In genomic region chr9:98522487-98522886, GRCh38 we compare ENCODE assay signal across 28 cellular contexts.
A peak's percentile ranks its signal among the peaks of the same experiment; 100 is the strongest.
DNase-seq lines count a peak whose midpoint lies in the region; ATAC-seq, FAIRE-seq and TF ChIP-seq lines count a peak whose summit lies in the region.
"Had no signal": no experiment of that assay in that cellular context is flagged by ENCODE, and none has a peak within 500 bp of the region (broad histone marks: within the 10 kb centered on the region; RNA-seq: fewer than 3 reads in every experiment).

No MANE protein-coding gene starts in this region.

- CTCF ChIA-PET in endothelial cell of umbilical vein (lab: Charles Lee), result interaction anchor here (1.0 to 4.8 kb wide), 10 partner anchors 16 to 268 kb away, joined by 3 to 40 read pairs (median 4); no protein-coding TSS in a partner anchor
- CTCF ChIA-PET in naive thymus-derived CD4-positive, alpha-beta T cell (lab: Charles Lee), result no interaction called here

- H3K4me3 Mint-ChIP-seq in stimulated activated effector memory CD8-positive, alpha-beta T cell treated with anti-CD3 and anti-CD28 coated beads, Interleukin-12 subunit alpha, Interleukin-12 subunit beta, amount 100 ng/mL, for 72 hours, result no peak overlapping the region
- H3K4me3 Mint-ChIP-seq in naive thymus-derived CD4-positive, alpha-beta T cell, result no peak overlapping the region
- H3K4me3 Mint-ChIP-seq: CD4-positive, alpha-beta memory T cell; GM23338; H9; T-cell had no signal

- H3K27me3 ChIP-seq in GM23248 (replicated peaks; ENCODE audit: insufficient read depth) (no peaks in the 10 kb centered on the region), endothelial cell of umbilical vein (ENCODE audit: control insufficient read depth in 2 of 2, insufficient read depth in 2 of 2, low read length in 2 of 2) (no peaks in the 10 kb centered on the region), transverse colon (no peaks in the 10 kb centered on the region)
- no peaks in the 10 kb centered on the region for H3K27me3 ChIP-seq in naive thymus-derived CD4-positive, alpha-beta T cell (ENCODE audit: control insufficient read depth in 2 of 2, insufficient read depth in 2 of 2, low read length in 2 of 2)
- H3K27me3 ChIP-seq: SJSA1 had no signal

- no peak overlapping the region for H3K27ac Mint-ChIP-seq in stimulated activated effector memory CD8-positive, alpha-beta T cell treated with anti-CD3 and anti-CD28 coated beads, Interleukin-12 subunit alpha, Interleukin-12 subunit beta, amount 100 ng/mL, for 72 hours
- H3K27ac Mint-ChIP-seq in naive thymus-derived CD4-positive, alpha-beta T cell, result no peak overlapping the region
- H3K27ac Mint-ChIP-seq: CD4-positive, alpha-beta memory T cell; GM23338; H9; T-cell had no signal

- TF ChIP-seq EP300 in transverse colon (IDR thresholded peaks at IDR 0.05; ENCODE audit: low read depth), result no peak

- H3K4me1 Mint-ChIP-seq in stimulated activated effector memory CD8-positive, alpha-beta T cell treated with anti-CD3 and anti-CD28 coated beads, Interleukin-12 subunit alpha, Interleukin-12 subunit beta, amount 100 ng/mL, for 72 hours, result no peaks in the 10 kb centered on the region
- H3K4me1 Mint-ChIP-seq in naive thymus-derived CD4-positive, alpha-beta T cell, result no peaks in the 10 kb centered on the region
- H3K4me1 Mint-ChIP-seq: CD4-positive, alpha-beta memory T cell; T-cell had no signal

- H4K20me1 ChIP-seq in GM23248 (ENCODE audit: insufficient read depth) (no peaks in the 10 kb centered on the region), endothelial cell of umbilical vein (replicated peaks; ENCODE audit: control insufficient read depth, extremely low read depth, insufficient read depth, low read length) (no peaks in the 10 kb centered on the region)

- H3K9me1 ChIP-seq in endothelial cell of umbilical vein (replicated peaks; ENCODE audit: control insufficient read depth, extremely low read depth, insufficient read depth, low read length), result no peaks in the 10 kb centered on the region

- peaks cover 41% of the 10 kb centered on the region for H3K4me1 ChIP-seq in GM23248 (ENCODE audit: insufficient read depth)
- peaks cover 34% of the 10 kb centered on the region for H3K4me1 ChIP-seq in endothelial cell of umbilical vein (ENCODE audit: control insufficient read depth, extremely low read depth, insufficient read depth, low read length)
- H3K4me1 ChIP-seq in transverse colon, result no peaks in the 10 kb centered on the region
- H3K4me1 ChIP-seq in naive thymus-derived CD4-positive, alpha-beta T cell (ENCODE audit: control insufficient read depth in 2 of 2, insufficient read depth in 2 of 2, low read length in 2 of 2), result no peaks in the 10 kb centered on the region
- H3K4me1 ChIP-seq: A549, Caco-2, SJSA1 had no signal

- in situ Hi-C loops in GM23248 (cut with MboI), result no loop called here
- in situ Hi-C loops in transverse colon (cut with MboI; ENCODE audit: low pct_ligation_motif_present in 1 of 4, low pct_unique_long_range_greater_than_20kb in 1 of 4, low sequenced_read_pairs in 3 of 4), result no loop called here

- peak overlapping the region; percentile 62 for H3K4me2 ChIP-seq in GM23248 (ENCODE audit: unreplicated experiment)
- H3K4me2 ChIP-seq in endothelial cell of umbilical vein (ENCODE audit: insufficient read depth, low read length), result peak overlapping the region; percentile 52
- H3K4me2 ChIP-seq: A549, GM23338 had no signal

- H3K27me3 Mint-ChIP-seq in naive thymus-derived CD4-positive, alpha-beta T cell, result peaks cover 37 to 66% (median 55%) of the 10 kb centered on the region in 5 donors

- peak; percentile 54 for FAIRE-seq in endothelial cell of umbilical vein (lab: Jason Lieb, UNC)
- FAIRE-seq: A549, GM12892, GM19239, HepG2 had no signal

- peaks cover 4% of the 10 kb centered on the region for H3K9me3 Mint-ChIP-seq in stimulated activated effector memory CD8-positive, alpha-beta T cell treated with anti-CD3 and anti-CD28 coated beads, Interleukin-12 subunit alpha, Interleukin-12 subunit beta, amount 100 ng/mL, for 72 hours
- peaks cover 0 to 5% (median 0%) of the 10 kb centered on the region in 11 donors for H3K9me3 Mint-ChIP-seq in naive thymus-derived CD4-positive, alpha-beta T cell
- H3K9me3 Mint-ChIP-seq: GM23338, H9 had no signal

- intact Hi-C loops in endothelial cell of umbilical vein (cut with micrococcal nuclease), result loop anchor here (2.0 kb wide), 2 partner anchors 166 to 600 kb away; partner anchors contain the start of gene TRMO
- intact Hi-C loops in transverse colon (cut with DNase I; ENCODE audit: low total_unique reads), result no loop called here
- intact Hi-C loops in naive thymus-derived CD4-positive, alpha-beta T cell (cut with micrococcal nuclease), result no loop called here

- no peaks in the 10 kb centered on the region for H3K9me2 ChIP-seq in GM23248 (ENCODE audit: insufficient read depth)

- dilution Hi-C loops in endothelial cell of umbilical vein (cut with MboI; ENCODE audit: extremely low pct_ligation_motif_present, low sequenced_read_pairs), result no loop called here

- H3K4me3 ChIP-seq in GM23248, result no peak overlapping the region
- no peak overlapping the region for H3K4me3 ChIP-seq in endothelial cell of umbilical vein (replicated peaks in 1 of 3; ENCODE audit: insufficient read depth in 1 of 3, low read depth in 1 of 3, low read length in 3 of 3)
- H3K4me3 ChIP-seq in transverse colon, result no peak overlapping the region
- H3K4me3 ChIP-seq in naive thymus-derived CD4-positive, alpha-beta T cell (ENCODE audit: low read length), result no peak overlapping the region
- H3K4me3 ChIP-seq: A549, GM23338, SJSA1 had no signal

- H3F3A ChIP-seq in GM23248 (ENCODE audit: insufficient read depth), result peaks cover 39% of the 10 kb centered on the region

- POLR2A ChIA-PET in endothelial cell of umbilical vein (lab: Charles Lee), result no interaction called here
- POLR2A ChIA-PET in naive thymus-derived CD4-positive, alpha-beta T cell (lab: Charles Lee), result no interaction called here

- no peaks in the 10 kb centered on the region for H3K9me3 ChIP-seq in GM23248 (ENCODE audit: low read depth)
- H3K9me3 ChIP-seq in endothelial cell of umbilical vein (replicated peaks; ENCODE audit: control insufficient read depth, insufficient read depth, low read length), result no peaks in the 10 kb centered on the region
- H3K9me3 ChIP-seq in transverse colon, result no peaks in the 10 kb centered on the region
- no peaks in the 10 kb centered on the region for H3K9me3 ChIP-seq in naive thymus-derived CD4-positive, alpha-beta T cell (ENCODE audit: control insufficient read depth in 2 of 3, low read length in 3 of 3)
- H3K9me3 ChIP-seq: A549, Caco-2, SJSA1 had no signal

- H3K36me3 ChIP-seq in GM23248 (ENCODE audit: low read depth) (no peaks in the 10 kb centered on the region), endothelial cell of umbilical vein (ENCODE audit: control insufficient read depth in 2 of 2, extremely low read depth in 1 of 2, insufficient read depth in 2 of 2, low read length in 2 of 2) (no peaks in the 10 kb centered on the region), transverse colon (no peaks in the 10 kb centered on the region)
- H3K36me3 ChIP-seq in naive thymus-derived CD4-positive, alpha-beta T cell (ENCODE audit: control insufficient read depth in 2 of 3, insufficient read depth in 3 of 3, low read length in 3 of 3), result no peaks in the 10 kb centered on the region
- H3K36me3 ChIP-seq: SJSA1 had no signal

- H3K27ac ChIP-seq in GM23248, result peak overlapping the region; percentile 46
- H3K27ac ChIP-seq in endothelial cell of umbilical vein (ENCODE audit: insufficient read depth, low read depth, low read length), result peak overlapping the region; percentile 60
- no peak overlapping the region for H3K27ac ChIP-seq in transverse colon
- H3K27ac ChIP-seq in naive thymus-derived CD4-positive, alpha-beta T cell (ENCODE audit: low read depth, low read length), result no peak overlapping the region
- H3K27ac ChIP-seq: A549, SJSA1 had no signal

- H3K9ac ChIP-seq in GM23248 (no peak overlapping the region), endothelial cell of umbilical vein (replicated peaks; ENCODE audit: extremely low read depth, insufficient read depth, low read length) (no peak overlapping the region)

- no TSS peak for BruUV-seq in endothelial cell of umbilical vein (replicated peaks; lab: Mats Ljungman, UMichigan)

- TF ChIP-seq CTCF in endothelial cell of umbilical vein (IDR thresholded peaks at IDR 0.05; ENCODE audit: extremely low read depth in 1 of 2, insufficient read depth in 1 of 2, low read depth in 1 of 2, low read length in 2 of 2) (no peak), transverse colon (IDR thresholded peaks at IDR 0.05) (no peak)

- H3K79me2 ChIP-seq in GM23248 (ENCODE audit: insufficient read depth) (no peaks in the 10 kb centered on the region), endothelial cell of umbilical vein (ENCODE audit: control insufficient read depth, insufficient read depth, low read length) (no peaks in the 10 kb centered on the region)

- H3K36me3 Mint-ChIP-seq in stimulated activated effector memory CD8-positive, alpha-beta T cell treated with anti-CD3 and anti-CD28 coated beads, Interleukin-12 subunit alpha, Interleukin-12 subunit beta, amount 100 ng/mL, for 72 hours, result no peaks in the 10 kb centered on the region
- no peaks in the 10 kb centered on the region for H3K36me3 Mint-ChIP-seq in naive thymus-derived CD4-positive, alpha-beta T cell
- H3K36me3 Mint-ChIP-seq: T-cell had no signal

- TF ChIP-seq POLR2A in endothelial cell of umbilical vein (IDR thresholded peaks at IDR 0.05; ENCODE audit: low read depth, low read length) (no peak), transverse colon (IDR thresholded peaks at IDR 0.05) (no peak)

- H2AFZ ChIP-seq in GM23248 (no peak overlapping the region), endothelial cell of umbilical vein (ENCODE audit: low read depth, low read length) (no peak overlapping the region)
- H2AFZ ChIP-seq: GM23338 had no signal

- DNase-seq in GM23248 (no peak), RKO (ENCODE audit: low spot score) (peak; percentile 38), endothelial cell of umbilical vein (ENCODE audit: low read depth, low spot score) (peak; percentile 56), transverse colon (no peak), superior temporal gyrus (ENCODE audit: extremely low spot score) (no peak)
- DNase-seq in stimulated activated effector memory CD8-positive, alpha-beta T cell treated with anti-CD3 and anti-CD28 coated beads, Interleukin-12 subunit alpha, Interleukin-12 subunit beta, amount 100 ng/mL, for 72 hours (ENCODE audit: low spot score in 2 of 2), result no peak
- no peak for DNase-seq in naive thymus-derived CD4-positive, alpha-beta T cell
- DNase-seq: C1 segment of cervical spinal cord; Caco-2; CD4-positive, alpha-beta memory T cell; DMS79 treated with DMSO at 0.1 percent for 48 hours; H9; KBM-7; MV-4-11; NCI-H1105 treated with DMSO at 0.1 percent for 48 hours; NCI-H146; NCI-H1930; NCI-H446; NCI-H524 treated with DMSO at 0.1 percent for 48 hours; NCI-H774; Right ventricle myocardium superior; T-cell had no signal

- ATAC-seq in stimulated activated effector memory CD8-positive, alpha-beta T cell treated with anti-CD3 and anti-CD28 coated beads, Interleukin-12 subunit alpha, Interleukin-12 subunit beta, amount 100 ng/mL, for 72 hours, result peak; percentile 44
- ATAC-seq in naive thymus-derived CD4-positive, alpha-beta T cell, result no peak
- ATAC-seq: A549, HepG2, T-cell had no signal

TF ChIP-seq in endothelial cell of umbilical vein, 7 proteins besides CTCF, POLR2A, EP300 and RAD21 (continues in another document):
- TF ChIP-seq POLR2AphosphoS5 (IDR thresholded peaks at IDR 0.05; ENCODE audit: insufficient read depth, low read depth, low read length) (no peak), MYC (IDR thresholded peaks at IDR 0.05; ENCODE audit: low read depth, low read length) (no peak)

Comparison
In these comparisons a context has a peak if more than half of its experiments do, and no peak if none do; other contexts are left out.
1. DNase-seq: peak in RKO (single experiment) and endothelial cell of umbilical vein (single experiment); none in GM23248 (single experiment), stimulated activated effector memory CD8-positive, alpha-beta T cell treated with anti-CD3 and anti-CD28 coated beads, Interleukin-12 subunit alpha, Interleukin-12 subunit beta, amount 100 ng/mL, for 72 hours (0 of 2), transverse colon (single experiment), superior temporal gyrus (single experiment) and naive thymus-derived CD4-positive, alpha-beta T cell (0 of 9).
2. H3K27ac ChIP-seq: peak in GM23248 (single experiment) and endothelial cell of umbilical vein (single experiment); none in transverse colon (0 of 4) and naive thymus-derived CD4-positive, alpha-beta T cell (single experiment).